Comparison of ENCODE assay signal across 8 cellular contexts in genomic region chr14:60648934-60649814, GRCh38. TPM values are rescaled to one million over a fixed set of nuclear protein-coding genes. Genes with fewer than 3 reads are reported as not detected.
DNase-seq lines count a peak whose midpoint lies in the region; ATAC-seq and TF ChIP-seq lines count a peak whose summit lies in the region.

SIX1 (minus strand) TSS chr14:60649477; CDS start chr14:60649189, 288 bp downstream.

- H3K27ac ChIP-seq in CD4-positive, alpha-beta T cell (ENCODE audit: low read depth, low read length), result no peak within 1 kb of the TSS
- no peak within 1 kb of the TSS for H3K27ac ChIP-seq in KMS-11
- no peak within 1 kb of the TSS for H3K27ac ChIP-seq in spleen

- intact Hi-C loops in CD4-positive, alpha-beta T cell (cut with DNase I, micrococcal nuclease), result no loop called here
- intact Hi-C loops in spleen (cut with DNase I; ENCODE audit: low total_unique reads), result no loop called here

- peaks cover 100% of the 10 kb centered on the region for H3K27me3 ChIP-seq in CD4-positive, alpha-beta T cell (ENCODE audit: control insufficient read depth, insufficient read depth, low read length)
- H3K27me3 ChIP-seq in KMS-11 (ENCODE audit: insufficient read depth, low read depth) (peaks cover 19% of the 10 kb centered on the region), kidney epithelial cell (ENCODE audit: control insufficient read depth, insufficient read depth, low read length) (peaks cover 54% of the 10 kb centered on the region), spleen (replicated peaks in 1 of 7) (peaks cover 19 to 100% (median 99%) of the 10 kb centered on the region in 7 donors)

- TF ChIP-seq POLR2A in spleen (IDR thresholded peaks at IDR 0.05), result no peak

- 1 to 3% (median 2%) methylated on average over 64 to 76 of the region's 76 CpGs for WGBS in spleen, 5 donors

- no peak within 1 kb of the TSS for H3K4me3 ChIP-seq in KMS-11 (IDR thresholded peaks at IDR 0.05; ENCODE audit: insufficient read depth, low read depth, low read length)
- H3K4me3 ChIP-seq in kidney epithelial cell (ENCODE audit: low read depth, low read length), result peak within 1 kb of the TSS; percentile 56
- peak within 1 kb of the TSS; percentile 26 to 72 (median 46) for H3K4me3 ChIP-seq in spleen

- no peak within 1 kb of the TSS for H3K27ac Mint-ChIP-seq in CD4-positive, alpha-beta T cell
- H3K27ac Mint-ChIP-seq in central memory CD8-positive, alpha-beta T cell (ENCODE audit: low read depth), result no peak within 1 kb of the TSS

- no peaks in the 10 kb centered on the region for H3K9me3 Mint-ChIP-seq in CD4-positive, alpha-beta T cell
- H3K9me3 Mint-ChIP-seq in central memory CD8-positive, alpha-beta T cell, result no peaks in the 10 kb centered on the region

- peak within 1 kb of the TSS; percentile 78 for H2AFZ ChIP-seq in KMS-11 (ENCODE audit: low read depth)

- peak within 1 kb of the TSS; percentile 32; the same call in 1 of the 2 replicates for H3K9ac ChIP-seq in KMS-11

- H3K36me3 ChIP-seq in KMS-11 (ENCODE audit: insufficient read depth), result no peaks in the 10 kb centered on the region
- no peaks in the 10 kb centered on the region for H3K36me3 ChIP-seq in kidney epithelial cell (ENCODE audit: control insufficient read depth, insufficient read depth, low read length)
- no peaks in the 10 kb centered on the region for H3K36me3 ChIP-seq in spleen

- no peak for TF ChIP-seq CTCF in CD4-positive, alpha-beta T cell (IDR thresholded peaks at IDR 0.05)
- TF ChIP-seq CTCF in KMS-11 (conservative IDR thresholded peaks at IDR 0.05; ENCODE audit: low read depth, low read length), result no peak
- no peak for TF ChIP-seq CTCF in kidney epithelial cell (IDR thresholded peaks at IDR 0.05; ENCODE audit: insufficient read depth, low read length, poor library complexity, severe bottlenecking)
- TF ChIP-seq CTCF in spleen (IDR thresholded peaks at IDR 0.05 in 8 of 11, conservative IDR thresholded peaks at IDR 0.05 in 3 of 11), result peak in 1 of 11 experiments; percentile 0

- no peaks in the 10 kb centered on the region for H3K36me3 Mint-ChIP-seq in CD4-positive, alpha-beta T cell (ENCODE audit: low read depth)
- H3K36me3 Mint-ChIP-seq in central memory CD8-positive, alpha-beta T cell (ENCODE audit: insufficient read depth), result peaks cover 2% of the 10 kb centered on the region

- peak within 1 kb of the TSS; percentile 76 for H3K4me2 ChIP-seq in KMS-11

- POLR2A ChIA-PET in CD4-positive, alpha-beta T cell (lab: Charles Lee), result no interaction called here

- H4K20me1 ChIP-seq in KMS-11 (ENCODE audit: insufficient read depth), result no peaks in the 10 kb centered on the region

- H3K79me2 ChIP-seq in KMS-11 (ENCODE audit: insufficient read depth, low read depth), result no peaks in the 10 kb centered on the region

- peaks cover 32% of the 10 kb centered on the region for H3K4me1 ChIP-seq in KMS-11 (ENCODE audit: low read depth, poor library complexity, severe bottlenecking)
- peaks cover 24 to 61% (median 52%) of the 10 kb centered on the region in 6 donors for H3K4me1 ChIP-seq in spleen

- no peak for ATAC-seq in CD4-positive, alpha-beta T cell (ENCODE audit: poor library complexity)
- ATAC-seq in GM19397 (IDR thresholded peaks at IDR 0.05; ENCODE audit: unreplicated experiment), result peak; percentile 67
- no peak for ATAC-seq in central memory CD8-positive, alpha-beta T cell (replicated peaks; ENCODE audit: extremely low read depth, poor library complexity, severe bottlenecking)

- peaks cover 59% of the 10 kb centered on the region for H3K4me1 Mint-ChIP-seq in CD4-positive, alpha-beta T cell (ENCODE audit: low read depth)
- H3K4me1 Mint-ChIP-seq in central memory CD8-positive, alpha-beta T cell, result peaks cover 28% of the 10 kb centered on the region

- CTCF ChIA-PET in CD4-positive, alpha-beta T cell (lab: Charles Lee), result no interaction called here

- peaks cover 88% of the 10 kb centered on the region for H3K27me3 Mint-ChIP-seq in CD4-positive, alpha-beta T cell
- peaks cover 99% of the 10 kb centered on the region for H3K27me3 Mint-ChIP-seq in central memory CD8-positive, alpha-beta T cell

- peak within 1 kb of the TSS; percentile 46 for H3K4me3 Mint-ChIP-seq in CD4-positive, alpha-beta T cell
- H3K4me3 Mint-ChIP-seq in central memory CD8-positive, alpha-beta T cell, result peak within 1 kb of the TSS; percentile 66

- H3K9me3 ChIP-seq in CD4-positive, alpha-beta T cell (ENCODE audit: control insufficient read depth, low read length), result no peaks in the 10 kb centered on the region
- H3K9me3 ChIP-seq in spleen, result peaks cover 0 to 10% (median 0%) of the 10 kb centered on the region in 8 donors

- DNase-seq in CD4-positive, alpha-beta T cell, result no peak
- no peak for DNase-seq in central memory CD8-positive, alpha-beta T cell (ENCODE audit: low spot score in 2 of 2)
- DNase-seq in kidney epithelial cell (ENCODE audit: low read depth) (peak; percentile 61), spleen (peak; percentile 80), OCI-M2 (lab: John Stamatoyannopoulos, UW; ENCODE audit: unreplicated experiment) (no peak)

TF ChIP-seq in PFSK-1, 5 proteins besides CTCF, POLR2A, EP300 and RAD21:
- TF ChIP-seq POLR2AphosphoS5 (IDR thresholded peaks at IDR 0.05; ENCODE audit: low read depth, low read length), result peak; percentile 59
- peak; percentile 0 for TF ChIP-seq FOXP2 (optimal IDR thresholded peaks at IDR 0.05; ENCODE audit: borderline replicate concordance, extremely low read depth, extremely low read length, insufficient read depth)
- TF ChIP-seq TAF1 (IDR thresholded peaks at IDR 0.05; ENCODE audit: borderline replicate concordance, insufficient read depth, low read length), result peak; percentile 45; the same call in 1 of the 2 replicates
- no peak for TF ChIP-seq REST (IDR thresholded peaks at IDR 0.05; ENCODE audit: insufficient read depth in 1 of 2, low read depth in 2 of 2, low read length in 2 of 2)
- no peak for TF ChIP-seq SIN3A (IDR thresholded peaks at IDR 0.05; ENCODE audit: borderline replicate concordance, insufficient read depth, low read length)

RNA-seq across cellular contexts. Expression of gene SIX1, which starts in this region (rescaled TPM):
- total RNA-seq in CD4-positive, alpha-beta T cell, result not detected
- polyA plus RNA-seq in PFSK-1 (2012; ENCODE audit: insufficient read length, low read depth), result 7.5 TPM
- total RNA-seq in kidney epithelial cell, result 2.9 and 3.3 TPM in 2 replicates
- not detected for total RNA-seq in spleen
- polyA plus RNA-seq in spleen, result under 1 TPM in 1 of 3 donors, not detected in 2; 0.03 TPM

Comparison
In these comparisons a context has a peak if more than half of its experiments do, and no peak if none do; other contexts are left out.
1. Peak in DNase-seq and H3K4me3 ChIP-seq in spleen; RNA of the gene not detected or under 1 TPM.